In the genomic region with DNA sequence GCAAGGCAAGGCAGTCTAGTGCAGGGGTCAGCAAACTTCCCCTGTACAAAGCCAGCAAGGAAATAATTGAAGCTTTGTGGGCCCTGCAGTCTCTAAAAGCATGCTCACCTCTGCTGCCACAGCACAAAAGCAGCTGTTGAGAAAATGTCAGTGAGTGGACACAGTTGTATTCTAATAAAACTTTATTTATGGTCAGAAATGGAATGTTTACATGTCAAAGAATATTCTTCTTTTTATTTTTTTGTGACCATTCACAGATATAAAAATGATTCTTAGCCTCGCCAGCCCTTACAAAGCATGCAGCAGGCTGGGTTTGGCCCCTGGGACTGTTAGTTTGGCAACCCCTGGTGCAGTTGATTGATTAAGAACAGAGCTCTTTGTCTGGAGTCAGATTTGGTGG, we compare ENCODE assay signal across 26 cellular contexts.
"Had no signal": no experiment of that assay in that cellular context is flagged by ENCODE, and none has a peak within 500 bp of the region (broad histone marks: within the 10 kb centered on the region; RNA-seq: fewer than 3 reads in every experiment).

No MANE protein-coding gene starts in this region.

- H3K4me3 Mint-ChIP-seq: immature natural killer cell; naive thymus-derived CD4-positive, alpha-beta T cell; natural killer cell treated with Interleukin-12 subunit alpha and Interleukin-12 subunit beta and Interleukin-15 and Interleukin-18, amount 100 ng/mL, for 72 hours; stimulated activated memory B cell treated with anti-CD40 and anti-IgM and Interleukin-4, amounts not matched to agents 10 μg/mL and 1 μg/mL and 100 μg/mL, for 72 hours; stimulated activated naive CD8-positive, alpha-beta T cell treated with anti-CD3 and anti-CD28 coated beads, Interleukin-15, amount 100 ng/mL, for 72 hours; type B pancreatic cell had no signal

- H3K27me3 ChIP-seq: right lobe of liver, tibial nerve, uterus had no signal

- DNase-seq: hypothalamus; immature natural killer cell; left ventricle myocardium inferior; mesendoderm; midbrain; mucosa of descending colon; naive thymus-derived CD4-positive, alpha-beta T cell; nucleus accumbens; psoas muscle; right lobe of liver; stimulated activated CD4-positive, alpha-beta T cell treated with anti-CD3 and anti-CD28 coated beads, Interleukin-1b, Interleukin-23, amount 100 ng/mL, for 48 hours; stimulated activated CD4-positive, alpha-beta T cell treated with anti-CD3 and anti-CD28 coated beads, Interleukin-2, amount 100 ng/mL, for 48 hours; stimulated activated CD4-positive, alpha-beta T cell treated with anti-CD3 and anti-CD28 coated beads, Interleukin-4, amount 100 ng/mL, for 4 hours; stimulated activated CD8-positive, alpha-beta memory T cell treated with anti-CD3 and anti-CD28 coated beads, Interleukin-4, amount 100 ng/mL, for 48 hours; stimulated activated naive CD4-positive, alpha-beta T cell treated with Interleukin-2 at 50 U/mL for 16 hours; stimulated activated naive CD8-positive, alpha-beta T cell treated with anti-CD3 and anti-CD28 coated beads, Interleukin-15, amount 100 ng/mL, for 72 hours; substantia nigra; uterus had no signal

- H3K36me3 Mint-ChIP-seq: immature natural killer cell; naive thymus-derived CD4-positive, alpha-beta T cell; natural killer cell treated with Interleukin-12 subunit alpha and Interleukin-12 subunit beta and Interleukin-15 and Interleukin-18, amount 100 ng/mL, for 72 hours; stimulated activated memory B cell treated with anti-CD40 and anti-IgM and Interleukin-4, amounts not matched to agents 10 μg/mL and 1 μg/mL and 100 μg/mL, for 72 hours; type B pancreatic cell had no signal

- H2AFZ ChIP-seq: parathyroid adenoma had no signal

- H3K36me3 ChIP-seq: left ventricle myocardium inferior, right lobe of liver, tibial nerve, uterus had no signal

- H3K4me1 Mint-ChIP-seq: immature natural killer cell; naive thymus-derived CD4-positive, alpha-beta T cell; stimulated activated memory B cell treated with anti-CD40 and anti-IgM and Interleukin-4, amounts not matched to agents 10 μg/mL and 1 μg/mL and 100 μg/mL, for 72 hours; stimulated activated naive CD8-positive, alpha-beta T cell treated with anti-CD3 and anti-CD28 coated beads, Interleukin-15, amount 100 ng/mL, for 72 hours had no signal

- H3K4me1 ChIP-seq: left ventricle myocardium inferior, parathyroid adenoma, psoas muscle, right lobe of liver, tibial nerve, uterus had no signal

- FAIRE-seq: islet of Langerhans had no signal

- ATAC-seq: mucosa of descending colon; naive thymus-derived CD4-positive, alpha-beta T cell; natural killer cell treated with Interleukin-12 subunit alpha and Interleukin-12 subunit beta and Interleukin-15 and Interleukin-18, amount 100 ng/mL, for 72 hours; psoas muscle; right lobe of liver; stimulated activated memory B cell treated with anti-CD40 and anti-IgM and Interleukin-4, amounts not matched to agents 10 μg/mL and 1 μg/mL and 100 μg/mL, for 72 hours; stimulated activated naive CD8-positive, alpha-beta T cell treated with anti-CD3 and anti-CD28 coated beads, Interleukin-15, amount 100 ng/mL, for 72 hours had no signal

- H3K9me3 Mint-ChIP-seq: immature natural killer cell; natural killer cell treated with Interleukin-12 subunit alpha and Interleukin-12 subunit beta and Interleukin-15 and Interleukin-18, amount 100 ng/mL, for 72 hours; stimulated activated memory B cell treated with anti-CD40 and anti-IgM and Interleukin-4, amounts not matched to agents 10 μg/mL and 1 μg/mL and 100 μg/mL, for 72 hours; stimulated activated naive CD8-positive, alpha-beta T cell treated with anti-CD3 and anti-CD28 coated beads, Interleukin-15, amount 100 ng/mL, for 72 hours; type B pancreatic cell had no signal

- H3K79me2 ChIP-seq: parathyroid adenoma had no signal

- H3K9ac ChIP-seq: parathyroid adenoma had no signal

- H3K27ac ChIP-seq: left ventricle myocardium inferior, parathyroid adenoma, psoas muscle, right lobe of liver, tibial nerve, uterus had no signal

- H3K9me3 ChIP-seq: left ventricle myocardium inferior, mucosa of descending colon, psoas muscle, right lobe of liver, tibial nerve, uterus had no signal

- H3K4me2 ChIP-seq: smooth muscle cell had no signal

- H3K4me3 ChIP-seq: left ventricle myocardium inferior, lung, mucosa of descending colon, psoas muscle, right lobe of liver, smooth muscle cell, tibial nerve, uterus had no signal

- H3K27ac Mint-ChIP-seq: immature natural killer cell; natural killer cell treated with Interleukin-12 subunit alpha and Interleukin-12 subunit beta and Interleukin-15 and Interleukin-18, amount 100 ng/mL, for 72 hours; stimulated activated memory B cell treated with anti-CD40 and anti-IgM and Interleukin-4, amounts not matched to agents 10 μg/mL and 1 μg/mL and 100 μg/mL, for 72 hours; stimulated activated naive CD8-positive, alpha-beta T cell treated with anti-CD3 and anti-CD28 coated beads, Interleukin-15, amount 100 ng/mL, for 72 hours; type B pancreatic cell had no signal
